Comparison of ENCODE assay signal across 10 cellular contexts in the genomic region with DNA sequence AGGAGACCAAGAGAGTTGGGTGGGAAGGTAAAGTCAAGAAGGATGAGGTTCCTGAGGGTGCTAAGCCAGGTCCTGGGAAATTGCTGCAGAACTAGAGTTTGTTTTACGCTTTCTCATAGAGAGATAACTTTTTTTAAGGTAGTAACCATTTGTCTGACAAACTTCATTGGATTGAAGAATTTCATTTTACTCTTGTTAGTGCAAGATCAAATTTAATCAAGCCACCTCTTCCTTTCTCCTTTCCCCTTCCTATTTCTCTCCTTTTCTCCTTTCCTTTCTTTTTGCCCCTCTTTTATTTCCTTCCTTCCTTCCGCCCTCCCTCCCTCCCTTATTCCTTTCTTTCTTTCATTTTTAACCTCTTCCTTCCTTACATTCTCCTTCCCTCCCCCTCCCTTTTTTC.
"Had no signal": no experiment of that assay in that cellular context is flagged by ENCODE, and none has a peak within 500 bp of the region (broad histone marks: within the 10 kb centered on the region; RNA-seq: fewer than 3 reads in every experiment).

No MANE protein-coding gene starts in this region.

- H3K9ac ChIP-seq: GM23248 had no signal

- DNase-seq: GM23248, GOT3, H7, H9, HFFc6 had no signal

- H3K36me3 ChIP-seq: HAP-1 had no signal

- FAIRE-seq: H1, H54 had no signal

- H3K4me3 ChIP-seq: GM23248, GM23338, HAP-1 had no signal

- ATAC-seq: GM23338, HCT116 had no signal

- H3K27ac ChIP-seq: GM23248 had no signal

- H3K9me3 ChIP-seq: HAP-1 had no signal

- H3K4me1 ChIP-seq: HAP-1 had no signal

- H2AFZ ChIP-seq: GM23248, GM23338 had no signal

- H3K4me2 ChIP-seq: GM23338 had no signal
